In the genomic region with DNA sequence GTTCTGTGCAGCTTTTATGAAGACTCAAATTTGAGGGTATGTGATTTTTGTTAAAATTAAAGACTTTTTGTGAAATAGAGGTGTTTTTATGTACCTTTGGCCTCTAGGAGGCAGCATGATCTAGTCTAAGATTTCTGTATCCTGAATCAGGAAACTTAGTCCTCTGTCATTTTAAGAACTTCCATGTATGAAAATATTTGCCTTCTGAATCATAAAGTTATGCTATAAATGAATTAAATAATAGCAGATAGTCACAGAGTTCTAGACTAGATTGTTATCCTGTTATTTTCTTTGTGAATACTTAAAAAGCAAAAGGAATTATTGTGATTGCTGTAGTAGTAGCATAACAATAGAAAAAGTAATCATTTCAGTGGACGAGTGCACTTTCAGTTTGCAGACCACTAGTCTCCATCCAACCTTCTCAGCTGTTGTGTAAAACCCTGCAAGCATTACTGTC, we compare ENCODE assay signal across 8 cellular contexts. TPM values are rescaled to one million over a fixed set of nuclear protein-coding genes. Genes with fewer than 3 reads are reported as not detected.
A peak's percentile ranks its signal among the peaks of the same experiment; 100 is the strongest.
DNase-seq lines count a peak whose midpoint lies in the region; ATAC-seq and TF ChIP-seq lines count a peak whose summit lies in the region.

No MANE protein-coding gene starts in this region.

- H3K4me3 ChIP-seq in breast epithelium: peak overlapping the region; percentile 5 to 52 (median 31)
- H3K4me3 ChIP-seq in kidney epithelial cell (ENCODE audit: low read depth, low read length): peak overlapping the region; percentile 20

- H3K4me1 ChIP-seq in breast epithelium: no peaks in the 10 kb centered on the region

- H3K27ac ChIP-seq in breast epithelium: peak overlapping the region in 1 of 2 donors; percentile 40

- TF ChIP-seq CTCF in breast epithelium (IDR thresholded peaks at IDR 0.05) (peak; percentile 32 to 72 (median 67)), kidney epithelial cell (IDR thresholded peaks at IDR 0.05; ENCODE audit: insufficient read depth, low read length, poor library complexity, severe bottlenecking) (peak; percentile 45)

- H3K27me3 ChIP-seq in breast epithelium: no peaks in the 10 kb centered on the region
- H3K27me3 ChIP-seq in kidney epithelial cell (ENCODE audit: control insufficient read depth, insufficient read depth, low read length): no peaks in the 10 kb centered on the region

- ATAC-seq in HG03432 (IDR thresholded peaks at IDR 0.05; ENCODE audit: unreplicated experiment): peak; percentile 67

- H3K9me3 ChIP-seq in breast epithelium: no peaks in the 10 kb centered on the region

- intact Hi-C loops in breast epithelium (cut with DNase I; ENCODE audit: low total_unique reads): no loop called here

- DNase-seq in NCI-H1417 (lab: John Stamatoyannopoulos, UW): peak; percentile 49 to 81 (median 69)
- no peak for DNase-seq in NCI-H1417 treated with DMSO at 0.1 percent for 48 hours (lab: John Stamatoyannopoulos, UW)
- peak; percentile 70 for DNase-seq in NCI-H82 treated with DMSO at 0.1 percent for 48 hours (lab: John Stamatoyannopoulos, UW; ENCODE audit: unreplicated experiment)
- no peak for DNase-seq in breast epithelium (ENCODE audit: low spot score in 2 of 2)
- no peak for DNase-seq in kidney epithelial cell (ENCODE audit: low read depth)
- peak; percentile 67 for DNase-seq in stromal cell of bone marrow (ENCODE audit: low read depth)
- DNase-seq in GOT3 (lab: John Stamatoyannopoulos, UW): no peak

- H3K36me3 ChIP-seq in breast epithelium (no peaks in the 10 kb centered on the region), kidney epithelial cell (ENCODE audit: control insufficient read depth, insufficient read depth, low read length) (no peaks in the 10 kb centered on the region)

- TF ChIP-seq POLR2A in breast epithelium (IDR thresholded peaks at IDR 0.05): no peak

RNA-seq across cellular contexts. Expression of gene FGD4, which starts 56.3 kb away (rescaled TPM):
- 10 to 100 TPM; 50.5 to 57.8 (median 56.3) TPM for total RNA-seq in breast epithelium
- total RNA-seq in kidney epithelial cell: 11.0 and 17.5 TPM in 2 replicates

Comparison
In these comparisons a context has a peak if more than half of its experiments do, and no peak if none do; other contexts are left out.
1. DNase-seq: peak in NCI-H1417 (3 of 3), NCI-H82 treated with DMSO at 0.1 percent for 48 hours (single experiment) and stromal cell of bone marrow (single experiment); none in NCI-H1417 treated with DMSO at 0.1 percent for 48 hours (single experiment), breast epithelium (0 of 2), kidney epithelial cell (single experiment) and GOT3 (single experiment).